12 cellular contexts compared by ENCODE assay signal in genomic region chr9:77793909-77794308, GRCh38.
DNase-seq lines count a peak whose midpoint lies in the region; ATAC-seq and TF ChIP-seq lines count a peak whose summit lies in the region.
"Had no signal": no experiment of that assay in that cellular context is flagged by ENCODE, and none has a peak within 500 bp of the region (broad histone marks: within the 10 kb centered on the region; RNA-seq: fewer than 3 reads in every experiment).

No MANE protein-coding gene starts in this region.

- peak in 4 of 6 experiments; percentile 8 to 43 (median 36) for TF ChIP-seq CTCF in Peyer's patch (IDR thresholded peaks at IDR 0.05)
- TF ChIP-seq CTCF in RWPE1 (conservative IDR thresholded peaks at IDR 0.05; ENCODE audit: low read depth), result no peak

- DNase-seq in GM04503 (ENCODE audit: low read depth) (peak; percentile 61), Peyer's patch (no peak), fibroblast of gingiva (ENCODE audit: low read depth) (peak; percentile 66), skeletal muscle cell (ENCODE audit: low read depth) (peak; percentile 32), COLO829 (ENCODE audit: low spot score) (no peak), DMS79 treated with DMSO at 0.1 percent for 48 hours (lab: John Stamatoyannopoulos, UW) (no peak), RWPE1 (ENCODE audit: low spot score) (no peak)
- DNase-seq: activated naive CD4-positive, alpha-beta T cell; NCI-H1930 had no signal

- no peaks in the 10 kb centered on the region for H3K27me3 ChIP-seq in Peyer's patch

- H3K4me3 ChIP-seq in Peyer's patch (no peak overlapping the region), skeletal muscle cell (ENCODE audit: low read depth, low read length) (no peak overlapping the region)

- peak overlapping the region in 1 of 4 donors; percentile 6 for H3K27ac ChIP-seq in Peyer's patch
- H3K27ac ChIP-seq in RWPE1, result no peak overlapping the region
- H3K27ac ChIP-seq: parathyroid adenoma had no signal

- no peaks in the 10 kb centered on the region for H3K4me1 ChIP-seq in Peyer's patch
- H3K4me1 ChIP-seq: parathyroid adenoma had no signal

- no peak for ATAC-seq in HG03432 (IDR thresholded peaks at IDR 0.05; ENCODE audit: unreplicated experiment)
- ATAC-seq: WTC11 had no signal

- TF ChIP-seq POLR2A in Peyer's patch (IDR thresholded peaks at IDR 0.05), result no peak

- no peaks in the 10 kb centered on the region for H3K9me3 ChIP-seq in Peyer's patch

- POLR2A ChIA-PET in RWPE1 (lab: Yijun Ruan, JAX; ENCODE audit: low non-redundant PET), result no interaction called here

- CTCF ChIA-PET in RWPE1 (lab: Yijun Ruan, JAX), result no interaction called here

- H3K36me3 ChIP-seq in Peyer's patch, result peaks cover 0 to 6% (median 0%) of the 10 kb centered on the region in 3 donors

Comparison
In these comparisons a context has a peak if more than half of its experiments do, and no peak if none do; other contexts are left out.
1. DNase-seq: peak in GM04503 (single experiment), fibroblast of gingiva (single experiment) and skeletal muscle cell (single experiment); none in Peyer's patch (0 of 3), COLO829 (single experiment), DMS79 treated with DMSO at 0.1 percent for 48 hours (single experiment) and RWPE1 (single experiment).